8 cellular contexts compared by ENCODE assay signal in genomic region chr6:110476046-110476849, GRCh38. TPM values are rescaled to one million over a fixed set of nuclear protein-coding genes. Genes with fewer than 3 reads are reported as not detected.
DNase-seq lines count a peak whose midpoint lies in the region; ATAC-seq and TF ChIP-seq lines count a peak whose summit lies in the region.

Gene SLC22A16 (minus strand): TSS chr6:110476613. CDS start chr6:110476574, 39 bp downstream.

- H3K27me3 ChIP-seq in CD4-positive, alpha-beta memory T cell (ENCODE audit: insufficient read depth, low read length), result peaks cover 8% of the 10 kb centered on the region
- no peaks in the 10 kb centered on the region for H3K27me3 ChIP-seq in ovary

- H3K36me3 Mint-ChIP-seq in CD4-positive, alpha-beta memory T cell, result no peaks in the 10 kb centered on the region

- no peak for TF ChIP-seq CTCF in ovary (IDR thresholded peaks at IDR 0.05)

- no peak within 1 kb of the TSS for H3K27ac ChIP-seq in CD4-positive, alpha-beta memory T cell (ENCODE audit: low read depth, low read length)
- no peak within 1 kb of the TSS for H3K27ac ChIP-seq in ovary

- H3K27ac Mint-ChIP-seq in CD4-positive, alpha-beta memory T cell, result no peak within 1 kb of the TSS

- H3K4me3 ChIP-seq in CD4-positive, alpha-beta memory T cell (ENCODE audit: low read length in 2 of 2), result no peak within 1 kb of the TSS
- H3K4me3 ChIP-seq in ovary, result peak within 1 kb of the TSS; percentile 5

- ATAC-seq in GM18870 (IDR thresholded peaks at IDR 0.05; ENCODE audit: unreplicated experiment) (no peak), HG02884 (IDR thresholded peaks at IDR 0.05; ENCODE audit: unreplicated experiment) (no peak)

- intact Hi-C loops in CD4-positive, alpha-beta memory T cell (cut with micrococcal nuclease), result no loop called here
- intact Hi-C loops in ovary (cut with DNase I), result no loop called here

- CTCF ChIA-PET in CD4-positive, alpha-beta memory T cell (lab: Charles Lee; ENCODE audit: partially characterized antibody), result no interaction called here

- H3K36me3 ChIP-seq in CD4-positive, alpha-beta memory T cell (ENCODE audit: insufficient read depth, low read length), result no peaks in the 10 kb centered on the region
- no peaks in the 10 kb centered on the region for H3K36me3 ChIP-seq in ovary

- H3K4me1 Mint-ChIP-seq in CD4-positive, alpha-beta memory T cell, result peaks cover 8 to 16% (median 12%) of the 10 kb centered on the region in 4 donors

- H3K27me3 Mint-ChIP-seq in CD4-positive, alpha-beta memory T cell, result peaks cover 13 to 44% of the 10 kb centered on the region in 2 donors

- no peaks in the 10 kb centered on the region for H3K9me3 ChIP-seq in CD4-positive, alpha-beta memory T cell (ENCODE audit: control insufficient read depth in 1 of 2, low read length in 2 of 2)
- no peaks in the 10 kb centered on the region for H3K9me3 ChIP-seq in ovary

- peaks cover 0 to 9% (median 2%) of the 10 kb centered on the region in 8 donors for H3K9me3 Mint-ChIP-seq in CD4-positive, alpha-beta memory T cell

- no peak for DNase-seq in CD4-positive, alpha-beta memory T cell
- DNase-seq in NCI-H69 (lab: John Stamatoyannopoulos, UW) (peak; percentile 60), erythroblast (lab: John Stamatoyannopoulos, UW) (peak; percentile 28 to 44), ovary (peak in 1 of 5 donors; percentile 24), globus pallidus (ENCODE audit: low spot score) (no peak), NCI-H2081 (lab: John Stamatoyannopoulos, UW) (no peak)

- peak within 1 kb of the TSS; percentile 33 to 77 (median 54) for H3K4me3 Mint-ChIP-seq in CD4-positive, alpha-beta memory T cell

- TF ChIP-seq EP300 in ovary (IDR thresholded peaks at IDR 0.05), result no peak

- H3K4me1 ChIP-seq in CD4-positive, alpha-beta memory T cell (ENCODE audit: insufficient read depth, low read length), result peaks cover 8% of the 10 kb centered on the region
- peaks cover 1% of the 10 kb centered on the region for H3K4me1 ChIP-seq in ovary (ENCODE audit: insufficient read depth)

- 2 to 7% (median 4%) methylated on average over 43 to 84 of the region's 85 CpGs for WGBS in ovary, 3 donors

- TF ChIP-seq POLR2A in erythroblast (IDR thresholded peaks at IDR 0.05; ENCODE audit: low read length), result no peak
- TF ChIP-seq POLR2A in ovary (IDR thresholded peaks at IDR 0.05), result no peak

- POLR2A ChIA-PET in CD4-positive, alpha-beta memory T cell (lab: Charles Lee; ENCODE audit: partially characterized antibody), result no interaction called here

RNA-seq across cellular contexts. Expression of gene SLC22A16, which starts in this region (rescaled TPM):
- total RNA-seq in CD4-positive, alpha-beta memory T cell, result not detected
- polyA plus RNA-seq in CD4-positive, alpha-beta memory T cell, result not detected
- total RNA-seq in ovary, result 1 to 10 TPM in 1 of 7 donors, under 1 TPM in 3, not detected in 3; 0.24 to 3.6 (median 0.42) TPM
- polyA plus RNA-seq in ovary, result under 1 TPM; 0.15 to 0.63 TPM

Comparison
In these comparisons a context has a peak if more than half of its experiments do, and no peak if none do; other contexts are left out.
1. DNase-seq: peak in NCI-H69 (single experiment) and erythroblast (2 of 2); none in CD4-positive, alpha-beta memory T cell (0 of 5), globus pallidus (single experiment) and NCI-H2081 (0 of 2).